ENCODE assay signal across 8 cellular contexts in genomic region chrX:3512150-3512549, GRCh38.
DNase-seq lines count a peak whose midpoint lies in the region; ATAC-seq and TF ChIP-seq lines count a peak whose summit lies in the region.
"Not testable (repeated sequence)": the region's sequence is repeated elsewhere in the genome, so short reads cannot be mapped to it uniquely, and the experiment has no call there.

No MANE protein-coding gene starts in this region.

- not testable (repeated sequence) for H3K4me3 ChIP-seq in DND-41 (ENCODE audit: low read depth in 1 of 2, low read length in 2 of 2); Jurkat, Clone E6-1 (ENCODE audit: low read length); neural progenitor cell

- H2AFZ ChIP-seq in DND-41 (ENCODE audit: low read depth, low read length); neural progenitor cell (replicated peaks): not testable (repeated sequence)

- not testable (repeated sequence) for H3K27me3 ChIP-seq in DND-41 (ENCODE audit: insufficient read depth, low read length, poor library complexity); neural progenitor cell

- H3K4me1 ChIP-seq in DND-41 (ENCODE audit: insufficient read depth, low read length); neural progenitor cell: not testable (repeated sequence)

- H3K27ac Mint-ChIP-seq in activated CD4-positive, alpha-beta memory T cell treated with anti-CD3 and anti-CD28 coated beads, Interleukin-2, amount 10 ng/mL, durations not matched to agents 7 days and 5 days; endothelial cell (ENCODE audit: unreplicated experiment); neural progenitor cell: not testable (repeated sequence)

- H3K36me3 ChIP-seq in DND-41 (ENCODE audit: insufficient read depth, low read length); neural progenitor cell: not testable (repeated sequence)

- not testable (repeated sequence) for TF ChIP-seq CTCF in DND-41 (IDR thresholded peaks at IDR 0.05; ENCODE audit: borderline replicate concordance, extremely low read depth, low read length, poor library complexity, severe bottlenecking); endothelial cell (IDR thresholded peaks at IDR 0.05; ENCODE audit: unreplicated experiment)
- TF ChIP-seq CTCF in neural progenitor cell (IDR thresholded peaks at IDR 0.05): peak; percentile 28

- not testable (repeated sequence) for H4K20me1 ChIP-seq in DND-41 (ENCODE audit: insufficient read depth, low read length); neural progenitor cell (ENCODE audit: low read depth)

- H3K4me2 ChIP-seq in DND-41 (ENCODE audit: insufficient read depth, low read length): not testable (repeated sequence)
- H3K4me2 ChIP-seq in neural progenitor cell: peak overlapping the region; percentile 22

- not testable (repeated sequence) for H3K27me3 Mint-ChIP-seq in activated CD4-positive, alpha-beta memory T cell treated with anti-CD3 and anti-CD28 coated beads, Interleukin-2, amount 10 ng/mL, durations not matched to agents 7 days and 5 days; endothelial cell (ENCODE audit: unreplicated experiment); neural progenitor cell (ENCODE audit: insufficient read depth, low read depth)

- H3K4me1 Mint-ChIP-seq in activated CD4-positive, alpha-beta memory T cell treated with anti-CD3 and anti-CD28 coated beads, Interleukin-2, amount 10 ng/mL, durations not matched to agents 7 days and 5 days; endothelial cell (ENCODE audit: unreplicated experiment); neural progenitor cell: not testable (repeated sequence)

- H3K4me3 Mint-ChIP-seq in activated CD4-positive, alpha-beta memory T cell treated with anti-CD3 and anti-CD28 coated beads, Interleukin-2, amount 10 ng/mL, durations not matched to agents 7 days and 5 days; endothelial cell (ENCODE audit: unreplicated experiment); neural progenitor cell: not testable (repeated sequence)

- CTCF ChIA-PET in activated CD4-positive, alpha-beta memory T cell treated with anti-CD3 and anti-CD28 coated beads, Interleukin-2, amount 10 ng/mL, durations not matched to agents 7 days and 5 days (lab: Charles Lee): not testable (repeated sequence)

- not testable (repeated sequence) for H3K9me3 ChIP-seq in DND-41 (ENCODE audit: insufficient read depth, low read length, severe bottlenecking); neural progenitor cell (ENCODE audit: low read depth)

- not testable (repeated sequence) for H3K79me2 ChIP-seq in DND-41 (ENCODE audit: insufficient read depth, low read length); neural progenitor cell (ENCODE audit: low read depth)

- POLR2A ChIA-PET in activated CD4-positive, alpha-beta memory T cell treated with anti-CD3 and anti-CD28 coated beads, Interleukin-2, amount 10 ng/mL, durations not matched to agents 7 days and 5 days (lab: Charles Lee): not testable (repeated sequence)

- not testable (repeated sequence) for H3K9me3 Mint-ChIP-seq in activated CD4-positive, alpha-beta memory T cell treated with anti-CD3 and anti-CD28 coated beads, Interleukin-2, amount 10 ng/mL, durations not matched to agents 7 days and 5 days; endothelial cell (ENCODE audit: unreplicated experiment); neural progenitor cell

- not testable (repeated sequence) for H3F3A ChIP-seq in neural progenitor cell (ENCODE audit: low read depth)

- ATAC-seq in DND-41 (ENCODE audit: insufficient read depth, low read depth): not testable (repeated sequence)

- H3K27ac ChIP-seq in DND-41 (ENCODE audit: low read length); neural progenitor cell: not testable (repeated sequence)

- H3K9ac ChIP-seq in DND-41 (ENCODE audit: low read depth, low read length); neural progenitor cell: not testable (repeated sequence)

- not testable (repeated sequence) for H3K36me3 Mint-ChIP-seq in activated CD4-positive, alpha-beta memory T cell treated with anti-CD3 and anti-CD28 coated beads, Interleukin-2, amount 10 ng/mL, durations not matched to agents 7 days and 5 days (ENCODE audit: low read depth); endothelial cell (ENCODE audit: low read depth, unreplicated experiment); neural progenitor cell

- DNase-seq in DND-41 (peak; percentile 3), NCI-H1930 (lab: John Stamatoyannopoulos, UW) (peak; percentile 1 to 30), NCI-H748 (lab: John Stamatoyannopoulos, UW; ENCODE audit: unreplicated experiment) (peak; percentile 10), SHP77 treated with DMSO at 0.1 percent for 48 hours (lab: John Stamatoyannopoulos, UW) (peak; percentile 9), endothelial cell (ENCODE audit: low spot score) (peak; percentile 3), neural progenitor cell (ENCODE audit: low spot score) (peak; percentile 42)
- peak; percentile 9 for DNase-seq in Jurkat, Clone E6-1 (ENCODE audit: low read depth, low spot score)
- DNase-seq in activated CD4-positive, alpha-beta memory T cell treated with anti-CD3 and anti-CD28 coated beads, Interleukin-2, amount 10 ng/mL, durations not matched to agents 7 days and 5 days: peak; percentile 14
